In genomic region chr13:29494520-29494919, GRCh38 we compare ENCODE assay signal across 28 cellular contexts.
"Had no signal": no experiment of that assay in that cellular context is flagged by ENCODE, and none has a peak within 500 bp of the region (broad histone marks: within the 10 kb centered on the region; RNA-seq: fewer than 3 reads in every experiment).

No MANE protein-coding gene starts in this region.

- H3K27me3 ChIP-seq: ascending aorta, breast epithelium, cardiac muscle cell, esophagus muscularis mucosa had no signal

- H3K36me3 ChIP-seq: breast epithelium, gastrocnemius medialis had no signal

- H3K9me3 ChIP-seq: ascending aorta, breast epithelium, esophagus muscularis mucosa, gastrocnemius medialis, heart right ventricle had no signal

- ATAC-seq: activated CD8-positive, alpha-beta T cell treated with anti-CD3 and anti-CD28 coated beads for 36 hours; activated T-cell treated with anti-CD3 and anti-CD28 coated beads, Interleukin-2, amount 50 U/mL, for 4 hours; foreskin keratinocyte; gastrocnemius medialis; heart right ventricle had no signal

- DNase-seq: activated CD4-positive, alpha-beta T cell treated with anti-CD3 and anti-CD28 coated beads for 1 hour; activated CD4-positive, alpha-beta T cell treated with anti-CD3 and anti-CD28 coated beads for 4 hours; activated CD4-positive, alpha-beta T cell treated with anti-CD3 and anti-CD28 coated beads, Interleukin-2, amount 50 U/mL, for 1 hour; activated CD4-positive, alpha-beta T cell treated with anti-CD3 and anti-CD28 coated beads, Interleukin-2, amount 50 U/mL, for 48 hours; activated CD8-positive, alpha-beta memory T cell treated with anti-CD3 and anti-CD28 coated beads for 24 hours; activated CD8-positive, alpha-beta T cell treated with anti-CD3 and anti-CD28 coated beads for 36 hours; activated effector memory CD4-positive, alpha-beta T cell treated with anti-CD3 and anti-CD28 coated beads, Interleukin-2, amount 50 U/mL, for 16 hours; activated naive CD4-positive, alpha-beta T cell treated with anti-CD3 and anti-CD28 coated beads for 36 hours; activated naive CD8-positive, alpha-beta T cell treated with anti-CD3 and anti-CD28 coated beads, Interleukin-2, amount 10 ng/mL, durations not matched to agents 7 days and 5 days; activated T-cell treated with anti-CD3 and anti-CD28 coated beads, Interleukin-2, amount 50 U/mL, for 4 hours; cortex of kidney; dermis blood vessel endothelial cell; effector CD4-positive, alpha-beta T cell; effector memory CD8-positive, alpha-beta T cell; erythroblast; foreskin keratinocyte; gastrocnemius medialis; glutamatergic neuron; heart right ventricle; T-helper 2 cell had no signal

- H3K4me3 Mint-ChIP-seq: activated CD8-positive, alpha-beta T cell treated with anti-CD3 and anti-CD28 coated beads for 36 hours; activated naive CD4-positive, alpha-beta T cell treated with anti-CD3 and anti-CD28 coated beads for 36 hours; activated naive CD4-positive, alpha-beta T cell treated with anti-CD3 and anti-CD28 coated beads, Interleukin-2, amount 50 U/mL, for 24 hours; activated naive CD8-positive, alpha-beta T cell treated with anti-CD3 and anti-CD28 coated beads, Interleukin-2, amount 10 ng/mL, durations not matched to agents 7 days and 5 days; activated T-cell treated with anti-CD3 and anti-CD28 coated beads, Interleukin-2, amount 50 U/mL, for 4 hours; brain; central memory CD8-positive, alpha-beta T cell; effector memory CD8-positive, alpha-beta T cell had no signal

- H3K4me1 ChIP-seq: breast epithelium, foreskin keratinocyte had no signal

- H3K4me3 ChIP-seq: ascending aorta, breast epithelium, cardiac muscle cell, esophagus muscularis mucosa, gastrocnemius medialis, heart right ventricle had no signal

- H3K9me3 Mint-ChIP-seq: activated CD8-positive, alpha-beta T cell treated with anti-CD3 and anti-CD28 coated beads for 36 hours; activated naive CD4-positive, alpha-beta T cell treated with anti-CD3 and anti-CD28 coated beads for 36 hours; activated naive CD4-positive, alpha-beta T cell treated with anti-CD3 and anti-CD28 coated beads, Interleukin-2, amount 50 U/mL, for 24 hours; activated naive CD8-positive, alpha-beta T cell treated with anti-CD3 and anti-CD28 coated beads, Interleukin-2, amount 10 ng/mL, durations not matched to agents 7 days and 5 days; activated T-cell treated with anti-CD3 and anti-CD28 coated beads, Interleukin-2, amount 50 U/mL, for 4 hours; activated T-helper 2 cell treated with anti-CD3 and anti-CD28 coated beads, Interferon-gamma antibody, Interleukin-2, Interleukin-4, amounts not matched to agents 10 μg/mL and 5 μg/mL and 100 μg/mL, durations not matched to agents 14 hours and 24 hours and 36 hours; brain; central memory CD8-positive, alpha-beta T cell; effector memory CD8-positive, alpha-beta T cell had no signal

- H3K36me3 Mint-ChIP-seq: activated naive CD4-positive, alpha-beta T cell treated with anti-CD3 and anti-CD28 coated beads, Interleukin-2, amount 50 U/mL, for 24 hours; activated naive CD8-positive, alpha-beta T cell treated with anti-CD3 and anti-CD28 coated beads, Interleukin-2, amount 10 ng/mL, durations not matched to agents 7 days and 5 days; brain had no signal

- H3K27ac ChIP-seq: ascending aorta, breast epithelium, cardiac muscle cell, esophagus muscularis mucosa, foreskin keratinocyte, gastrocnemius medialis, heart right ventricle had no signal

- H3K27ac Mint-ChIP-seq: activated CD8-positive, alpha-beta T cell treated with anti-CD3 and anti-CD28 coated beads for 36 hours; activated naive CD4-positive, alpha-beta T cell treated with anti-CD3 and anti-CD28 coated beads for 36 hours; activated naive CD4-positive, alpha-beta T cell treated with anti-CD3 and anti-CD28 coated beads, Interleukin-2, amount 50 U/mL, for 24 hours; activated naive CD8-positive, alpha-beta T cell treated with anti-CD3 and anti-CD28 coated beads, Interleukin-2, amount 10 ng/mL, durations not matched to agents 7 days and 5 days; activated T-helper 2 cell treated with anti-CD3 and anti-CD28 coated beads, Interferon-gamma antibody, Interleukin-2, Interleukin-4, amounts not matched to agents 10 μg/mL and 5 μg/mL and 100 μg/mL, durations not matched to agents 14 hours and 24 hours and 36 hours; effector memory CD8-positive, alpha-beta T cell had no signal
